ENCODE assay signal across 18 cellular contexts in the genomic region with DNA sequence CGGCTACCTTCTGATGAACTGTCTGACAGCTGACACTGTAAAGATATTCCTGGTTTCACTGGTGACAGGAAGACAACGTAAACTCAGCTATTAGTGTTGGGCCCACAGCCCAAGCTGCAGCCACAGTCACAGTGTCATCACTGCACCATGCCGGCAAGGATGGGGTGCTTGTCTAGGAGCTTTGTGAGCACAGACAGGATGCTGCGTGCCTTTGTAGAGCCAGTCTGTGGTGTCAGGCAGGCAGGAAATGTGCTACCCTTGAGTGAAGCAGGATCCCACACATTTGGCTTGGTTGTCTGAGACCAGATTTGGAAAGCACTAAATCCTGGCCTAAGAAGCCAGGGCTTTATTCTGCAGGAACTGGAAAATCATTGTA.
A peak's percentile ranks its signal among the peaks of the same experiment; 100 is the strongest.
DNase-seq lines count a peak whose midpoint lies in the region; FAIRE-seq and TF ChIP-seq lines count a peak whose summit lies in the region.
"Had no signal": no experiment of that assay in that cellular context is flagged by ENCODE, and none has a peak within 500 bp of the region (broad histone marks: within the 10 kb centered on the region; RNA-seq: fewer than 3 reads in every experiment).

No MANE protein-coding gene starts in this region.

- peak overlapping the region; percentile 67 for H3K4me2 ChIP-seq in astrocyte (ENCODE audit: low read length)

- DNase-seq in BJ (ENCODE audit: low read depth), result peak; percentile 19
- peak; percentile 70 for DNase-seq in HFFc6
- peak; percentile 73 for DNase-seq in astrocyte (ENCODE audit: low read depth)
- DNase-seq in neural crest cell (ENCODE audit: low read depth, low spot score), result no peak
- DNase-seq in amniotic stem cell (lab: John Stamatoyannopoulos, UW), result no peak
- no peak for DNase-seq in activated gamma-delta T cell (lab: John Stamatoyannopoulos, UW)
- DNase-seq in caudate nucleus (lab: John Stamatoyannopoulos, UW), result no peak
- DNase-seq in activated naive CD4-positive, alpha-beta T cell treated with anti-CD3 and anti-CD28 coated beads, Interleukin-2, amount 10 ng/mL, durations not matched to agents 7 days and 5 days, result no peak
- DNase-seq: activated naive CD4-positive, alpha-beta T cell treated with Interleukin-2 at 50 U/mL for 16 hours; hypothalamus; left colon; NCI-H1048; NCI-H2171; stimulated activated CD4-positive, alpha-beta T cell treated with anti-CD3 and anti-CD28 coated beads, Interleukin-12 subunit alpha, Interleukin-12 subunit beta, amount 100 ng/mL, for 4 hours; stimulated activated naive CD4-positive, alpha-beta T cell; T-helper 2 cell; uterus had no signal

- no peaks in the 10 kb centered on the region for H3K27me3 ChIP-seq in BJ (ENCODE audit: control insufficient read depth, insufficient read depth, low read length)
- H3K27me3 ChIP-seq in astrocyte (ENCODE audit: insufficient read depth, low read length), result no peaks in the 10 kb centered on the region
- H3K27me3 ChIP-seq: uterus had no signal

- H3K27me3 Mint-ChIP-seq in HFFc6 (ENCODE audit: insufficient read depth), result no peaks in the 10 kb centered on the region
- no peaks in the 10 kb centered on the region for H3K27me3 Mint-ChIP-seq in astrocyte (ENCODE audit: low read depth, unreplicated experiment)
- no peaks in the 10 kb centered on the region for H3K27me3 Mint-ChIP-seq in neural crest cell (ENCODE audit: low read depth)
- no peaks in the 10 kb centered on the region for H3K27me3 Mint-ChIP-seq in activated naive CD4-positive, alpha-beta T cell treated with anti-CD3 and anti-CD28 coated beads, Interleukin-2, amount 10 ng/mL, durations not matched to agents 7 days and 5 days

- H3K27ac ChIP-seq in astrocyte (ENCODE audit: low read depth, low read length), result peak overlapping the region; percentile 81
- no peak overlapping the region for H3K27ac ChIP-seq in caudate nucleus (ENCODE audit: low read depth, low read length)
- H3K27ac ChIP-seq: uterus had no signal

- POLR2A ChIA-PET in BJ (lab: Charles Lee), result no interaction called here

- H3K9ac ChIP-seq in astrocyte (ENCODE audit: low read length), result peak overlapping the region; percentile 49

- no peaks in the 10 kb centered on the region for H3K9me3 ChIP-seq in astrocyte (ENCODE audit: insufficient read depth, low read depth, low read length)
- H3K9me3 ChIP-seq: uterus had no signal

- H3K27ac Mint-ChIP-seq in HFFc6 (peak overlapping the region; percentile 84), astrocyte (ENCODE audit: unreplicated experiment) (peak overlapping the region; percentile 86), neural crest cell (ENCODE audit: unreplicated experiment) (peak overlapping the region; percentile 35)
- H3K27ac Mint-ChIP-seq in activated naive CD4-positive, alpha-beta T cell treated with anti-CD3 and anti-CD28 coated beads, Interleukin-2, amount 10 ng/mL, durations not matched to agents 7 days and 5 days, result no peak overlapping the region

- CTCF ChIA-PET in BJ (lab: Yijun Ruan, JAX), result no interaction called here
- CTCF ChIA-PET in activated naive CD4-positive, alpha-beta T cell treated with anti-CD3 and anti-CD28 coated beads, Interleukin-2, amount 10 ng/mL, durations not matched to agents 7 days and 5 days (lab: Charles Lee), result no interaction called here

- TF ChIP-seq CTCF in BJ (IDR thresholded peaks at IDR 0.05; ENCODE audit: insufficient read depth, low read depth, low read length) (no peak), HFFc6 (IDR thresholded peaks at IDR 0.05) (no peak), astrocyte (IDR thresholded peaks at IDR 0.05; ENCODE audit: insufficient read depth, low read depth, low read length) (no peak), neural crest cell (conservative IDR thresholded peaks at IDR 0.05) (no peak)

- H3K4me3 ChIP-seq in BJ (ENCODE audit: low read depth, low read length) (no peak overlapping the region), astrocyte (ENCODE audit: insufficient read depth, low read depth, low read length) (no peak overlapping the region)
- H3K4me3 ChIP-seq: uterus had no signal

- H3K36me3 Mint-ChIP-seq in HFFc6 (ENCODE audit: low read depth) (peaks cover 6% of the 10 kb centered on the region; the same call in 1 of the 2 replicates), astrocyte (ENCODE audit: low read depth, unreplicated experiment) (peaks cover 3% of the 10 kb centered on the region), neural crest cell (ENCODE audit: low read depth) (peaks cover 5% of the 10 kb centered on the region)
- no peaks in the 10 kb centered on the region for H3K36me3 Mint-ChIP-seq in activated naive CD4-positive, alpha-beta T cell treated with anti-CD3 and anti-CD28 coated beads, Interleukin-2, amount 10 ng/mL, durations not matched to agents 7 days and 5 days

- H3K4me3 Mint-ChIP-seq in HFFc6, result peak overlapping the region; percentile 44
- H3K4me3 Mint-ChIP-seq in astrocyte (ENCODE audit: unreplicated experiment), result no peak overlapping the region
- no peak overlapping the region for H3K4me3 Mint-ChIP-seq in neural crest cell
- no peak overlapping the region for H3K4me3 Mint-ChIP-seq in activated naive CD4-positive, alpha-beta T cell treated with anti-CD3 and anti-CD28 coated beads, Interleukin-2, amount 10 ng/mL, durations not matched to agents 7 days and 5 days

- FAIRE-seq in astrocyte (lab: Jason Lieb, UNC), result peak; percentile 74
- FAIRE-seq: H1 had no signal

- H4K20me1 ChIP-seq in astrocyte (ENCODE audit: insufficient read depth, low read length), result no peaks in the 10 kb centered on the region

- H2AFZ ChIP-seq in astrocyte (ENCODE audit: low read depth, low read length), result peak overlapping the region; percentile 65

- no peaks in the 10 kb centered on the region for H3K79me2 ChIP-seq in astrocyte (ENCODE audit: insufficient read depth, low read length)

- H3K4me1 Mint-ChIP-seq in HFFc6 (ENCODE audit: low read depth), result peaks cover 57% of the 10 kb centered on the region
- H3K4me1 Mint-ChIP-seq in astrocyte (ENCODE audit: low read depth, unreplicated experiment), result peaks cover 43% of the 10 kb centered on the region
- peaks cover 17% of the 10 kb centered on the region for H3K4me1 Mint-ChIP-seq in neural crest cell
- no peaks in the 10 kb centered on the region for H3K4me1 Mint-ChIP-seq in activated naive CD4-positive, alpha-beta T cell treated with anti-CD3 and anti-CD28 coated beads, Interleukin-2, amount 10 ng/mL, durations not matched to agents 7 days and 5 days

- H3K9me3 Mint-ChIP-seq in HFFc6 (peaks cover 15% of the 10 kb centered on the region), astrocyte (ENCODE audit: unreplicated experiment) (peaks cover 9% of the 10 kb centered on the region), neural crest cell (peaks cover 4% of the 10 kb centered on the region)
- H3K9me3 Mint-ChIP-seq in activated naive CD4-positive, alpha-beta T cell treated with anti-CD3 and anti-CD28 coated beads, Interleukin-2, amount 10 ng/mL, durations not matched to agents 7 days and 5 days, result peaks cover 5% of the 10 kb centered on the region

- peaks cover 29% of the 10 kb centered on the region for H3K4me1 ChIP-seq in astrocyte (ENCODE audit: insufficient read depth, low read length)
- H3K4me1 ChIP-seq: uterus had no signal

- H3K36me3 ChIP-seq in BJ (ENCODE audit: control insufficient read depth, insufficient read depth, low read length), result no peaks in the 10 kb centered on the region
- H3K36me3 ChIP-seq in astrocyte (ENCODE audit: insufficient read depth, low read length), result no peaks in the 10 kb centered on the region
- H3K36me3 ChIP-seq: uterus had no signal

Comparison
In these comparisons a context has a peak if more than half of its experiments do, and no peak if none do; other contexts are left out.
1. DNase-seq: peak in BJ (single experiment), HFFc6 (single experiment) and astrocyte (single experiment); none in neural crest cell (single experiment), amniotic stem cell (single experiment), activated gamma-delta T cell (single experiment), caudate nucleus (0 of 61) and activated naive CD4-positive, alpha-beta T cell treated with anti-CD3 and anti-CD28 coated beads, Interleukin-2, amount 10 ng/mL, durations not matched to agents 7 days and 5 days (single experiment).